Comparison of ENCODE assay signal across 9 cellular contexts in genomic region chr5:142922223-142922952, GRCh38.
A peak's percentile ranks its signal among the peaks of the same experiment; 100 is the strongest.
DNase-seq lines count a peak whose midpoint lies in the region; ATAC-seq and TF ChIP-seq lines count a peak whose summit lies in the region.
"Had no signal": no experiment of that assay in that cellular context is flagged by ENCODE, and none has a peak within 500 bp of the region (broad histone marks: within the 10 kb centered on the region; RNA-seq: fewer than 3 reads in every experiment).

No MANE protein-coding gene starts in this region.

- no peaks in the 10 kb centered on the region for H3K9me3 ChIP-seq in subcutaneous abdominal adipose tissue (ENCODE audit: control insufficient read depth in 5 of 5, low read length in 5 of 5)

- H3K36me3 ChIP-seq in subcutaneous abdominal adipose tissue (ENCODE audit: control insufficient read depth in 5 of 5, insufficient read depth in 5 of 5, low read length in 5 of 5) = no peaks in the 10 kb centered on the region

- peak; percentile 75 for DNase-seq in DMS53 treated with DMSO at 0.1 percent for 48 hours (lab: John Stamatoyannopoulos, UW; ENCODE audit: unreplicated experiment)
- DNase-seq in NB4 (ENCODE audit: low read depth) = peak; percentile 65
- DNase-seq in left cardiac atrium = no peak
- DNase-seq: activated B cell treated with CpG ODN at 0.5 μM for 24 hours had no signal

- no peak overlapping the region for H3K4me3 ChIP-seq in NB4 (ENCODE audit: low read depth, low read length)
- no peak overlapping the region for H3K4me3 ChIP-seq in subcutaneous abdominal adipose tissue (ENCODE audit: low read depth in 1 of 5, low read length in 5 of 5)

- ATAC-seq in GM21576 (IDR thresholded peaks at IDR 0.05; ENCODE audit: unreplicated experiment) (peak; percentile 83), left cardiac atrium (peak; percentile 51 to 59), HG03139 (IDR thresholded peaks at IDR 0.05; ENCODE audit: unreplicated experiment) (no peak), HG03571 (IDR thresholded peaks at IDR 0.05; ENCODE audit: unreplicated experiment) (no peak)

- no peak for TF ChIP-seq POLR2A in NB4 (IDR thresholded peaks at IDR 0.05; ENCODE audit: extremely low read depth, insufficient read length)

- peak overlapping the region; percentile 8; the same call in 1 of the 2 replicates for H3K27ac ChIP-seq in VCaP
- H3K27ac ChIP-seq in subcutaneous abdominal adipose tissue (ENCODE audit: low read depth, low read length) = peak overlapping the region; percentile 45

- H3K9ac ChIP-seq in subcutaneous abdominal adipose tissue (ENCODE audit: low read length in 5 of 5) = no peak overlapping the region

- intact Hi-C loops in left cardiac atrium (cut with DNase I) = loop anchor here in 1 of 2 donors (10.0 kb wide), 2 partner anchors 482 to 902 kb away; partner anchors contain the start of gene NR3C1

- TF ChIP-seq CTCF in NB4 (IDR thresholded peaks at IDR 0.05; ENCODE audit: low read depth, low read length) (peak; percentile 4), VCaP (conservative IDR thresholded peaks at IDR 0.05) (peak; percentile 78)

- no peaks in the 10 kb centered on the region for H3K27me3 ChIP-seq in subcutaneous abdominal adipose tissue (ENCODE audit: control insufficient read depth in 5 of 5, insufficient read depth in 4 of 5, low read length in 5 of 5)

- peaks cover 5 to 47% (median 29%) of the 10 kb centered on the region in 5 donors for H3K4me1 ChIP-seq in subcutaneous abdominal adipose tissue (ENCODE audit: control insufficient read depth in 5 of 5, insufficient read depth in 5 of 5, low read length in 5 of 5)

Comparison
In these comparisons a context has a peak if more than half of its experiments do, and no peak if none do; other contexts are left out.
1. ATAC-seq: peak in GM21576 (single experiment) and left cardiac atrium (2 of 2); none in HG03139 (single experiment) and HG03571 (single experiment).